Comparison of ENCODE assay signal across 8 cellular contexts in genomic region chr16:67666538-67667433, GRCh38. TPM values are rescaled to one million over a fixed set of nuclear protein-coding genes. Genes with fewer than 3 reads are reported as not detected.
A peak's percentile ranks its signal among the peaks of the same experiment; 100 is the strongest.
DNase-seq lines count a peak whose midpoint lies in the region; ATAC-seq, FAIRE-seq and TF ChIP-seq lines count a peak whose summit lies in the region.

C16orf86 (plus strand) TSS chr16:67666814; CDS start chr16:67666971, 157 bp downstream.
A gene with protein sequence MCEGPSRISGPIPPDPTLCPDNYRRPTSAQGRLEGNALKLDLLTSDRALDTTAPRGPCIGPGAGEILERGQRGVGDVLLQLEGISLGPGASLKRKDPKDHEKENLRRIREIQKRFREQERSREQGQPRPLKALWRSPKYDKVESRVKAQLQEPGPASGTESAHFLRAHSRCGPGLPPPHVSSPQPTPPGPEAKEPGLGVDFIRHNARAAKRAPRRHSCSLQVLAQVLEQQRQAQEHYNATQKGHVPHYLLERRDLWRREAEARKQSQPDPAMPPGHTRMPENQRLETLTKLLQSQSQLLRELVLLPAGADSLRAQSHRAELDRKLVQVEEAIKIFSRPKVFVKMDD (minus strand): TSS chr16:67666750. CDS start chr16:67666442, 308 bp downstream.

- TF ChIP-seq POLR2A in Raji (IDR thresholded peaks at IDR 0.05; ENCODE audit: insufficient read depth, low read depth, low read length): 0 out of 2 replicates have a peak, but pooled peaks have one; percentile 13

- peaks cover 10% of the 10 kb centered on the region for H3K36me3 Mint-ChIP-seq in neural progenitor cell

- peaks cover 7% of the 10 kb centered on the region for H3K27me3 Mint-ChIP-seq in neural progenitor cell (ENCODE audit: insufficient read depth, low read depth)

- H4K20me1 ChIP-seq in BLaER1 (peaks cover 8% of the 10 kb centered on the region; the same call in 1 of the 2 replicates), neural progenitor cell (ENCODE audit: low read depth) (peaks cover 48% of the 10 kb centered on the region)

- peak; percentile 33 for FAIRE-seq in HTR-8/SVneo (lab: Jason Lieb, UNC)

- H3K4me3 Mint-ChIP-seq in neural progenitor cell: peak within 1 kb of the TSS; percentile 85

- H3K27me3 ChIP-seq in BLaER1 (no peaks in the 10 kb centered on the region), foreskin keratinocyte (no peaks in the 10 kb centered on the region), neural progenitor cell (peaks cover 7% of the 10 kb centered on the region), stomach smooth muscle (ENCODE audit: control insufficient read depth in 1 of 2, insufficient read depth in 2 of 2, low read length in 2 of 2) (no peaks in the 10 kb centered on the region)

- H3K4me1 Mint-ChIP-seq in neural progenitor cell: peaks cover 29% of the 10 kb centered on the region

- H3K4me2 ChIP-seq in BLaER1 (peak within 1 kb of the TSS; percentile 99), neural progenitor cell (peak within 1 kb of the TSS; percentile 91)

- no peaks in the 10 kb centered on the region for H3K9me3 Mint-ChIP-seq in neural progenitor cell

- DNase-seq in HTR-8/SVneo (ENCODE audit: insufficient read length, low spot score): peak; percentile 93
- DNase-seq in activated gamma-delta T cell (lab: John Stamatoyannopoulos, UW): peak; percentile 64
- no peak for DNase-seq in foreskin keratinocyte
- peak; percentile 96 for DNase-seq in neural progenitor cell (ENCODE audit: low spot score)

- peak within 1 kb of the TSS; percentile 88 for H3K4me3 ChIP-seq in BLaER1
- H3K4me3 ChIP-seq in neural progenitor cell: peak within 1 kb of the TSS; percentile 90
- H3K4me3 ChIP-seq in stomach smooth muscle (ENCODE audit: low read length in 2 of 2): peak within 1 kb of the TSS; percentile 50 to 81

- H3K9ac ChIP-seq in BLaER1 (peak within 1 kb of the TSS; percentile 95), neural progenitor cell (no peak within 1 kb of the TSS), stomach smooth muscle (ENCODE audit: low read length in 2 of 2) (peak within 1 kb of the TSS; percentile 59 to 74)

- peak; percentile 66 for ATAC-seq in GM19372 (IDR thresholded peaks at IDR 0.05; ENCODE audit: low read depth, unreplicated experiment)
- ATAC-seq in foreskin keratinocyte: peak; percentile 21

- H3K36me3 ChIP-seq in BLaER1 (peaks cover 19% of the 10 kb centered on the region), neural progenitor cell (no peaks in the 10 kb centered on the region), stomach smooth muscle (ENCODE audit: control insufficient read depth in 2 of 2, insufficient read depth in 2 of 2, low read length in 2 of 2) (peaks cover 8 to 13% of the 10 kb centered on the region in 2 donors)

- no peak for TF ChIP-seq CTCF in foreskin keratinocyte (conservative IDR thresholded peaks at IDR 0.05)
- TF ChIP-seq CTCF in neural progenitor cell (IDR thresholded peaks at IDR 0.05): no peak

- no peak within 1 kb of the TSS for H3K27ac Mint-ChIP-seq in neural progenitor cell

- peaks cover 24% of the 10 kb centered on the region for H3F3A ChIP-seq in neural progenitor cell (ENCODE audit: low read depth)

- no peaks in the 10 kb centered on the region for H3K9me3 ChIP-seq in BLaER1
- no peaks in the 10 kb centered on the region for H3K9me3 ChIP-seq in neural progenitor cell (ENCODE audit: low read depth)
- no peaks in the 10 kb centered on the region for H3K9me3 ChIP-seq in stomach smooth muscle (ENCODE audit: control insufficient read depth in 2 of 2, low read length in 2 of 2)

- H3K4me1 ChIP-seq in BLaER1 (peaks cover 59% of the 10 kb centered on the region), foreskin keratinocyte (no peaks in the 10 kb centered on the region), neural progenitor cell (peaks cover 14% of the 10 kb centered on the region), stomach smooth muscle (ENCODE audit: control insufficient read depth, insufficient read depth, low read length) (peaks cover 27% of the 10 kb centered on the region)

- H3K27ac ChIP-seq in BLaER1 (peak within 1 kb of the TSS; percentile 97), foreskin keratinocyte (no peak within 1 kb of the TSS), neural progenitor cell (no peak within 1 kb of the TSS), stomach smooth muscle (ENCODE audit: low read length) (peak within 1 kb of the TSS; percentile 92)

- no peaks in the 10 kb centered on the region for H3K79me2 ChIP-seq in neural progenitor cell (ENCODE audit: low read depth)

- H2AFZ ChIP-seq in neural progenitor cell (replicated peaks): peak within 1 kb of the TSS; percentile 48

RNA-seq across cellular contexts. Expression of gene C16orf86, which starts in this region (rescaled TPM):
- total RNA-seq in foreskin keratinocyte (1.2 and 1.3 TPM in 2 replicates), neural progenitor cell (ENCODE audit: low replicate concordance) (0.24 and 6.0 TPM in 2 replicates)
- 1.7 and 2.0 TPM in 2 replicates for polyA plus RNA-seq in foreskin keratinocyte

RNA-seq across cellular contexts. Expression of the second gene that starts in this region (rescaled TPM):
- 19.1 and 19.5 TPM in 2 replicates for total RNA-seq in foreskin keratinocyte
- 24.0 and 24.5 TPM in 2 replicates for polyA plus RNA-seq in foreskin keratinocyte
- 6.9 and 18.7 TPM in 2 replicates for total RNA-seq in neural progenitor cell (ENCODE audit: low replicate concordance)

Comparison
In these comparisons a context has a peak if more than half of its experiments do, and no peak if none do; other contexts are left out.
1. H3K27ac ChIP-seq: peak in BLaER1 (single experiment) and stomach smooth muscle (single experiment); none in foreskin keratinocyte (single experiment) and neural progenitor cell (single experiment).
2. DNase-seq: peak in HTR-8/SVneo (single experiment), activated gamma-delta T cell (single experiment) and neural progenitor cell (single experiment); none in foreskin keratinocyte (0 of 2).
3. Peak in every context shown above with its lines, with median percentiles within 50 percentile points of each other: H3K4me3 ChIP-seq.